In genomic region chr22:46688949-46689348, GRCh38 we compare ENCODE assay signal across 18 cellular contexts. TPM values are rescaled to one million over a fixed set of nuclear protein-coding genes. Genes with fewer than 3 reads are reported as not detected.
DNase-seq lines count a peak whose midpoint lies in the region; ATAC-seq, FAIRE-seq and TF ChIP-seq lines count a peak whose summit lies in the region.
"Had no signal": no experiment of that assay in that cellular context is flagged by ENCODE, and none has a peak within 500 bp of the region (broad histone marks: within the 10 kb centered on the region; RNA-seq: fewer than 3 reads in every experiment).

No MANE protein-coding gene starts in this region.

- H3K27me3 ChIP-seq in prostate gland (replicated peaks; ENCODE audit: insufficient read depth): no peaks in the 10 kb centered on the region
- H3K27me3 ChIP-seq: hepatocyte had no signal

- no peak for TF ChIP-seq POLR2A in prostate gland (IDR thresholded peaks at IDR 0.05)

- ATAC-seq in Right ventricle myocardium inferior (peak; percentile 29), left lobe of liver (peak; percentile 23), HG02571 (IDR thresholded peaks at IDR 0.05; ENCODE audit: unreplicated experiment) (no peak), HG03442 (IDR thresholded peaks at IDR 0.05; ENCODE audit: unreplicated experiment) (no peak)
- ATAC-seq: PC-3 had no signal

- H3K27ac ChIP-seq in prostate gland: no peak overlapping the region
- H3K27ac ChIP-seq: hepatocyte, KMS-11 had no signal

- 68% methylated on average over 6 of the region's 11 CpGs for WGBS in prostate gland

- no peak overlapping the region for H3K4me3 ChIP-seq in prostate gland
- H3K4me3 ChIP-seq: hepatocyte had no signal

- DNase-seq in Right ventricle myocardium inferior (ENCODE audit: missing footprints): peak; percentile 83
- no peak for DNase-seq in cardiac septum (ENCODE audit: low spot score)
- DNase-seq in SW480 (ENCODE audit: low spot score): peak; percentile 83
- DNase-seq in left lobe of liver (ENCODE audit: low spot score): no peak
- no peak for DNase-seq in frontal cortex (ENCODE audit: low spot score in 2 of 2)
- DNase-seq in prostate gland (ENCODE audit: low spot score): no peak
- DNase-seq: dermis blood vessel endothelial cell, kidney glomerular epithelial cell, NCI-H146, NCI-H524 treated with DMSO at 0.1 percent for 48 hours, occipital lobe, PC-3, SK-N-SH had no signal

- TF ChIP-seq CTCF in prostate gland (IDR thresholded peaks at IDR 0.05): no peak

- FAIRE-seq in frontal cortex (lab: Jason Lieb, UNC): no peak
- FAIRE-seq: TTC549 had no signal

- intact Hi-C loops in Right ventricle myocardium inferior (cut with DNase I): loop anchor here (2.0 to 5.0 kb wide), 4 partner anchors 37 to 127 kb away; no protein-coding TSS in a partner anchor
- intact Hi-C loops in cardiac septum (cut with DNase I): loop anchor here (2.0 to 10.0 kb wide), 4 partner anchors 37 to 324 kb away; no protein-coding TSS in a partner anchor
- intact Hi-C loops in prostate gland (cut with DNase I): no loop called here

- no peaks in the 10 kb centered on the region for H3K9me3 ChIP-seq in prostate gland
- H3K9me3 ChIP-seq: SK-N-SH had no signal

- H3K4me1 ChIP-seq in prostate gland (replicated peaks): no peaks in the 10 kb centered on the region

- no peaks in the 10 kb centered on the region for H3K36me3 ChIP-seq in prostate gland

RNA-seq across cellular contexts. Expression of gene CERK, which starts 49.1 kb away (rescaled TPM):
- 71.6 TPM for total RNA-seq in Right ventricle myocardium inferior
- total RNA-seq in cardiac septum: 60.0 TPM
- total RNA-seq in left lobe of liver: 22.0 TPM
- 35.1 TPM for total RNA-seq in frontal cortex
- total RNA-seq in prostate gland: 10 to 100 TPM; 10.2 to 18.0 TPM

Comparison
In these comparisons a context has a peak if more than half of its experiments do, and no peak if none do; other contexts are left out.
1. DNase-seq: peak in Right ventricle myocardium inferior (single experiment) and SW480 (single experiment); none in cardiac septum (single experiment), left lobe of liver (single experiment), frontal cortex (0 of 2) and prostate gland (single experiment).
2. ATAC-seq: peak in Right ventricle myocardium inferior (single experiment) and left lobe of liver (single experiment); none in HG02571 (single experiment) and HG03442 (single experiment).